Comparison of ENCODE assay signal across 1 cellular context in genomic region chr19:39445258-39446071, GRCh38.
A peak's percentile ranks its signal among the peaks of the same experiment; 100 is the strongest.
TF ChIP-seq lines count a peak whose summit lies in the region.

Gene SUPT5H, plus strand, starts transcription at chr19:39445582. Its CDS starts 309 bp downstream, at chr19:39445891.

TF ChIP-seq in WTC11, 78 proteins besides CTCF, POLR2A, EP300 and RAD21 (continued from another document):
- TF ChIP-seq, protein P1, sequence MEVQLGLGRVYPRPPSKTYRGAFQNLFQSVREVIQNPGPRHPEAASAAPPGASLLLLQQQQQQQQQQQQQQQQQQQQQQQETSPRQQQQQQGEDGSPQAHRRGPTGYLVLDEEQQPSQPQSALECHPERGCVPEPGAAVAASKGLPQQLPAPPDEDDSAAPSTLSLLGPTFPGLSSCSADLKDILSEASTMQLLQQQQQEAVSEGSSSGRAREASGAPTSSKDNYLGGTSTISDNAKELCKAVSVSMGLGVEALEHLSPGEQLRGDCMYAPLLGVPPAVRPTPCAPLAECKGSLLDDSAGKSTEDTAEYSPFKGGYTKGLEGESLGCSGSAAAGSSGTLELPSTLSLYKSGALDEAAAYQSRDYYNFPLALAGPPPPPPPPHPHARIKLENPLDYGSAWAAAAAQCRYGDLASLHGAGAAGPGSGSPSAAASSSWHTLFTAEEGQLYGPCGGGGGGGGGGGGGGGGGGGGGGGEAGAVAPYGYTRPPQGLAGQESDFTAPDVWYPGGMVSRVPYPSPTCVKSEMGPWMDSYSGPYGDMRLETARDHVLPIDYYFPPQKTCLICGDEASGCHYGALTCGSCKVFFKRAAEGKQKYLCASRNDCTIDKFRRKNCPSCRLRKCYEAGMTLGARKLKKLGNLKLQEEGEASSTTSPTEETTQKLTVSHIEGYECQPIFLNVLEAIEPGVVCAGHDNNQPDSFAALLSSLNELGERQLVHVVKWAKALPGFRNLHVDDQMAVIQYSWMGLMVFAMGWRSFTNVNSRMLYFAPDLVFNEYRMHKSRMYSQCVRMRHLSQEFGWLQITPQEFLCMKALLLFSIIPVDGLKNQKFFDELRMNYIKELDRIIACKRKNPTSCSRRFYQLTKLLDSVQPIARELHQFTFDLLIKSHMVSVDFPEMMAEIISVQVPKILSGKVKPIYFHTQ (CRISPR knock-in tag; IDR thresholded peaks at IDR 0.05), result no peak
- TF ChIP-seq SMAD3 (CRISPR knock-in tag; IDR thresholded peaks at IDR 0.05; ENCODE audit: borderline replicate concordance), result 0 out of 2 replicates have a peak, but pooled peaks have one; percentile 48
- peak; percentile 91 for TF ChIP-seq FOXK1 (CRISPR knock-in tag; IDR thresholded peaks at IDR 0.05)
- TF ChIP-seq SOX15 (CRISPR knock-in tag; IDR thresholded peaks at IDR 0.05), result no peak
- no peak for TF ChIP-seq NFATC4 (CRISPR knock-in tag; IDR thresholded peaks at IDR 0.05)
- TF ChIP-seq, protein P2, sequence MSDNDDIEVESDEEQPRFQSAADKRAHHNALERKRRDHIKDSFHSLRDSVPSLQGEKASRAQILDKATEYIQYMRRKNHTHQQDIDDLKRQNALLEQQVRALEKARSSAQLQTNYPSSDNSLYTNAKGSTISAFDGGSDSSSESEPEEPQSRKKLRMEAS (CRISPR knock-in tag; IDR thresholded peaks at IDR 0.05), result peak; percentile 96
- no peak for TF ChIP-seq GRHL2 (CRISPR knock-in tag; IDR thresholded peaks at IDR 0.05; ENCODE audit: insufficient replicate concordance, severe bottlenecking)
- no peak for TF ChIP-seq ATF1 (CRISPR knock-in tag; IDR thresholded peaks at IDR 0.05)
- TF ChIP-seq ZNF425 (CRISPR knock-in tag; conservative IDR thresholded peaks at IDR 0.05), result no peak
- no peak for TF ChIP-seq NFE2L1 (CRISPR knock-in tag; IDR thresholded peaks at IDR 0.05)
- TF ChIP-seq ATF2 (CRISPR knock-in tag; IDR thresholded peaks at IDR 0.05; ENCODE audit: borderline replicate concordance, low read depth), result no peak
- TF ChIP-seq MYBL2 (CRISPR knock-in tag; IDR thresholded peaks at IDR 0.05), result peak; percentile 77; the same call in 1 of the 2 replicates
- TF ChIP-seq IRF1 (CRISPR knock-in tag; IDR thresholded peaks at IDR 0.05), result peak; percentile 78; the same call in 1 of the 2 replicates
- no peak for TF ChIP-seq ERG (CRISPR knock-in tag; IDR thresholded peaks at IDR 0.05)
- TF ChIP-seq ELF4 (CRISPR knock-in tag; IDR thresholded peaks at IDR 0.05; ENCODE audit: low read depth), result no peak
- peak; percentile 23; the same call in 1 of the 2 replicates for TF ChIP-seq ZBTB43 (CRISPR knock-in tag; IDR thresholded peaks at IDR 0.05)
- peak; percentile 90 for TF ChIP-seq CREM (CRISPR knock-in tag; IDR thresholded peaks at IDR 0.05)
- peak; percentile 77 for TF ChIP-seq NR2C2 (CRISPR knock-in tag; IDR thresholded peaks at IDR 0.05)
- no peak for TF ChIP-seq NFYB (CRISPR knock-in tag; conservative IDR thresholded peaks at IDR 0.05; ENCODE audit: low read depth)
- 0 out of 2 replicates have a peak, but pooled peaks have one; percentile 45 for TF ChIP-seq E2F5 (CRISPR knock-in tag; IDR thresholded peaks at IDR 0.05)
- no peak for TF ChIP-seq GTF2I (CRISPR knock-in tag; conservative IDR thresholded peaks at IDR 0.05)
- TF ChIP-seq AFF4 (CRISPR knock-in tag; IDR thresholded peaks at IDR 0.05; ENCODE audit: borderline replicate concordance), result 0 out of 2 replicates have a peak, but pooled peaks have one; percentile 75
- TF ChIP-seq, protein P3, sequence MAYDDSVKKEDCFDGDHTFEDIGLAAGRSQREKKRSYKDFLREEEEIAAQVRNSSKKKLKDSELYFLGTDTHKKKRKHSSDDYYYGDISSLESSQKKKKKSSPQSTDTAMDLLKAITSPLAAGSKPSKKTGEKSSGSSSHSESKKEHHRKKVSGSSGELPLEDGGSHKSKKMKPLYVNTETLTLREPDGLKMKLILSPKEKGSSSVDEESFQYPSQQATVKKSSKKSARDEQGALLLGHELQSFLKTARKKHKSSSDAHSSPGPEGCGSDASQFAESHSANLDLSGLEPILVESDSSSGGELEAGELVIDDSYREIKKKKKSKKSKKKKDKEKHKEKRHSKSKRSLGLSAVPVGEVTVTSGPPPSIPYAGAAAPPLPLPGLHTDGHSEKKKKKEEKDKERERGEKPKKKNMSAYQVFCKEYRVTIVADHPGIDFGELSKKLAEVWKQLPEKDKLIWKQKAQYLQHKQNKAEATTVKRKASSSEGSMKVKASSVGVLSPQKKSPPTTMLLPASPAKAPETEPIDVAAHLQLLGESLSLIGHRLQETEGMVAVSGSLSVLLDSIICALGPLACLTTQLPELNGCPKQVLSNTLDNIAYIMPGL (CRISPR knock-in tag; IDR thresholded peaks at IDR 0.05), result peak; percentile 91
- peak; percentile 43; the same call in 1 of the 2 replicates for TF ChIP-seq RELA (CRISPR knock-in tag; IDR thresholded peaks at IDR 0.05; ENCODE audit: borderline replicate concordance)
- TF ChIP-seq FOXP1 (CRISPR knock-in tag; IDR thresholded peaks at IDR 0.05; ENCODE audit: borderline replicate concordance), result peak; percentile 67; the same call in 1 of the 2 replicates
- TF ChIP-seq E2F4 (CRISPR knock-in tag; IDR thresholded peaks at IDR 0.05; ENCODE audit: borderline replicate concordance, low read depth), result no peak
- no peak for TF ChIP-seq ZNF416 (CRISPR knock-in tag; IDR thresholded peaks at IDR 0.05)
- no peak for TF ChIP-seq ZNF138 (CRISPR knock-in tag; conservative IDR thresholded peaks at IDR 0.05)
- TF ChIP-seq MXD4 (CRISPR knock-in tag; IDR thresholded peaks at IDR 0.05; ENCODE audit: borderline replicate concordance), result no peak
- no peak for TF ChIP-seq ZNF263 (CRISPR knock-in tag; IDR thresholded peaks at IDR 0.05; ENCODE audit: low read depth)
- TF ChIP-seq TCF7 (CRISPR knock-in tag; IDR thresholded peaks at IDR 0.05; ENCODE audit: low read depth), result no peak
- TF ChIP-seq, protein P4, sequence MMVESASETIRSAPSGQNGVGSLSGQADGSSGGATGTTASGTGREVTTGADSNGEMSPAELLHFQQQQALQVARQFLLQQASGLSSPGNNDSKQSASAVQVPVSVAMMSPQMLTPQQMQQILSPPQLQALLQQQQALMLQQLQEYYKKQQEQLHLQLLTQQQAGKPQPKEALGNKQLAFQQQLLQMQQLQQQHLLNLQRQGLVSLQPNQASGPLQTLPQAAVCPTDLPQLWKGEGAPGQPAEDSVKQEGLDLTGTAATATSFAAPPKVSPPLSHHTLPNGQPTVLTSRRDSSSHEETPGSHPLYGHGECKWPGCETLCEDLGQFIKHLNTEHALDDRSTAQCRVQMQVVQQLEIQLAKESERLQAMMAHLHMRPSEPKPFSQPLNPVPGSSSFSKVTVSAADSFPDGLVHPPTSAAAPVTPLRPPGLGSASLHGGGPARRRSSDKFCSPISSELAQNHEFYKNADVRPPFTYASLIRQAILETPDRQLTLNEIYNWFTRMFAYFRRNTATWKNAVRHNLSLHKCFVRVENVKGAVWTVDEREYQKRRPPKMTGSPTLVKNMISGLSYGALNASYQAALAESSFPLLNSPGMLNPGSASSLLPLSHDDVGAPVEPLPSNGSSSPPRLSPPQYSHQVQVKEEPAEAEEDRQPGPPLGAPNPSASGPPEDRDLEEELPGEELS (CRISPR knock-in tag; IDR thresholded peaks at IDR 0.05), result peak; percentile 91
- TF ChIP-seq ZNF423 (CRISPR knock-in tag; IDR thresholded peaks at IDR 0.05), result no peak
- TF ChIP-seq NR3C1 (CRISPR knock-in tag; conservative IDR thresholded peaks at IDR 0.05; ENCODE audit: low read depth), result no peak
